ENCODE assay signal across 1 cellular context in genomic region chr10:60989400-60989876, GRCh38.
TF ChIP-seq lines count a peak whose summit lies in the region.

No MANE protein-coding gene starts in this region.

TF ChIP-seq in K562, 482 proteins besides CTCF, POLR2A, EP300 and RAD21 (continued from another document):
- TF ChIP-seq, protein P1, sequence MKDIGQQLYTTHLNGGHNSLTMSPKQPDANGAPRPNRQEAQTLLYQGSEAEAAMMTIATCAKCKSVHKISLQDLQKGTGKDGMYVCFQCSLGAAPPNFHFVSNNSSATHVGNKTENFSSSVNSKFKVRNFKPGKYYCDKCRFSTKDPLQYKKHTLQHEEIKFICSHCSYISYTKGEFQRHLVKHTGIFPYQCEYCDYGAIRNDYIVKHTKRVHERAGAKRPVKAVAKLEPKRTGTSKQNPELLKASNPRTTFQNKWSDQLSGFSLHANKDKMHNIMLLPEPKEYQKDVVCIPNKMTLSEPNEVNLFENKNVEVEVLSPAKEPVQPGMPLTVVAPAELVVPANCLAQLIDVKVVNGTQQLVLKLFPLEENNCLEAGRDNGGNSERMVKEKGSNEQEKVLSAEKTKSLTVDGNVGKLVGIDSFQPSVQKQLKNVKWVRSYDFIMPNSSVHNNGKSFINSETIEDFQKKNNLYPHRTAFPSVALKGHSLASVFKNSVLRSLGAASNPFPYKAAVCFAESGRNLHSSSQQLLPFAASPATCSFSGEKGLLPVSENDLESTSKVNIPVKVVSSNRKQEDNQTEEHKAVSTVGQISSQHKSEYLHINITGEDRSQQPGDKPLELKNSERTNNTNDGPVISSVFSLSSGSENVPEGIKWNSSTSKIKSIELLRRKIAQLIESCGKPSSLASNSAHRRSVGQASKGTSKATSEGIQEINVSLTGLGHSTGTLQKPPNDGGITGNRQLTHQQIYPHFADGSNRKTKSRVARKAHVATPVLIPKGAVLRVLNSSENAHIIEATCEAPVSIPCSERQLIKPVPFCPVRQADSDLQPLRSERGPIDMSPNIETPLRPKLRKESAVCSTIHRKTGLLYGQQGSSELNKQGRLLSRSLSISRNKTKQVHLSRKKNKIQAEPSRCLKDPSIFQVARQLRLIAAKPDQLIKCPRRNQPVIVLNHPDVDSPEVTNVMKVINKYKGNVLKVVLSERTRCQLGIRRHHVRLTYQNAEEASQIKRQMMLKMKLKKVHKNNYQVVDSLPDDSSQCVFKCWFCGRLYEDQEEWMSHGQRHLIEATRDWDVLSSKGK (CRISPR knock-in tag; IDR thresholded peaks at IDR 0.05), result no peak
- TF ChIP-seq PBX2 (CRISPR knock-in tag; IDR thresholded peaks at IDR 0.05; ENCODE audit: low read depth) (no peak), PBX2 (tag; conservative IDR thresholded peaks at IDR 0.05; ENCODE audit: low read depth) (peak; percentile 75), TEAD2 (tag; IDR thresholded peaks at IDR 0.05) (no peak), NFRKB (IDR thresholded peaks at IDR 0.05; ENCODE audit: low read depth) (no peak), ZNF785 (CRISPR knock-in tag; IDR thresholded peaks at IDR 0.05) (no peak), FOXJ2 (tag; IDR thresholded peaks at IDR 0.05) (no peak), CREBBP (IDR thresholded peaks at IDR 0.05; ENCODE audit: low read depth, low read length) (no peak), PHF20 (IDR thresholded peaks at IDR 0.05; ENCODE audit: partially characterized antibody) (no peak), TEAD4 (IDR thresholded peaks at IDR 0.05; ENCODE audit: low read length) (peak; percentile 26; the same call in 1 of the 2 replicates), TEAD4 (CRISPR knock-in tag; IDR thresholded peaks at IDR 0.05; ENCODE audit: borderline replicate concordance) (no peak), KLF16 (IDR thresholded peaks at IDR 0.05) (no peak), ATF6 (CRISPR knock-in tag; IDR thresholded peaks at IDR 0.05) (no peak), NFATC3 (IDR thresholded peaks at IDR 0.05) (no peak), NFIC (IDR thresholded peaks at IDR 0.05) (0 out of 2 replicates have a peak, but pooled peaks have one; percentile 25), BDP1 (IDR thresholded peaks at IDR 0.05; ENCODE audit: insufficient read depth, insufficient read length) (no peak), JUNB (CRISPR knock-in tag; conservative IDR thresholded peaks at IDR 0.05) (no peak), CBX2 (IDR thresholded peaks at IDR 0.05; ENCODE audit: insufficient read depth, low read length, poor library complexity, severe bottlenecking) (no peak), ZNF354B (CRISPR knock-in tag; IDR thresholded peaks at IDR 0.05) (no peak), SP2 (IDR thresholded peaks at IDR 0.05; ENCODE audit: extremely low read depth, low read depth, low read length, poor library complexity, severe bottlenecking) (no peak), ZNF79 (CRISPR knock-in tag; IDR thresholded peaks at IDR 0.05; ENCODE audit: low read depth) (no peak)
- TF ChIP-seq, protein P2, sequence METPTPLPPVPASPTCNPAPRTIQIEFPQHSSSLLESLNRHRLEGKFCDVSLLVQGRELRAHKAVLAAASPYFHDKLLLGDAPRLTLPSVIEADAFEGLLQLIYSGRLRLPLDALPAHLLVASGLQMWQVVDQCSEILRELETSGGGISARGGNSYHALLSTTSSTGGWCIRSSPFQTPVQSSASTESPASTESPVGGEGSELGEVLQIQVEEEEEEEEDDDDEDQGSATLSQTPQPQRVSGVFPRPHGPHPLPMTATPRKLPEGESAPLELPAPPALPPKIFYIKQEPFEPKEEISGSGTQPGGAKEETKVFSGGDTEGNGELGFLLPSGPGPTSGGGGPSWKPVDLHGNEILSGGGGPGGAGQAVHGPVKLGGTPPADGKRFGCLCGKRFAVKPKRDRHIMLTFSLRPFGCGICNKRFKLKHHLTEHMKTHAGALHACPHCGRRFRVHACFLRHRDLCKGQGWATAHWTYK (CRISPR knock-in tag; IDR thresholded peaks at IDR 0.05), result no peak
